ENCODE assay signal across 28 cellular contexts in genomic region chr21:14559144-14559543, GRCh38. TPM values are rescaled to one million over a fixed set of nuclear protein-coding genes. Genes with fewer than 3 reads are reported as not detected.
DNase-seq lines count a peak whose midpoint lies in the region; ATAC-seq and TF ChIP-seq lines count a peak whose summit lies in the region.
"Had no signal": no experiment of that assay in that cellular context is flagged by ENCODE, and none has a peak within 500 bp of the region (broad histone marks: within the 10 kb centered on the region; RNA-seq: fewer than 3 reads in every experiment).

No MANE protein-coding gene starts in this region.

- no peak overlapping the region for H3K4me2 ChIP-seq in osteoblast (ENCODE audit: insufficient read depth, low read length)

- H3K27ac ChIP-seq in osteoblast (ENCODE audit: low read depth, low read length) (no peak overlapping the region), left lung (no peak overlapping the region)
- H3K27ac ChIP-seq: spleen, upper lobe of right lung had no signal

- H3K4me1 ChIP-seq in osteoblast (ENCODE audit: insufficient read depth, low read length) (no peaks in the 10 kb centered on the region), left lung (peaks cover 0 to 6% of the 10 kb centered on the region in 2 donors)
- H3K4me1 ChIP-seq: Caco-2, upper lobe of right lung had no signal

- H3K4me3 ChIP-seq in osteoblast (ENCODE audit: insufficient read depth, low read length): no peak overlapping the region
- no peak overlapping the region for H3K4me3 ChIP-seq in left lung
- H3K4me3 ChIP-seq: spleen, upper lobe of right lung had no signal

- H3K9me3 ChIP-seq in osteoblast (ENCODE audit: low read depth, low read length) (no peaks in the 10 kb centered on the region), left lung (peaks cover 0 to 6% of the 10 kb centered on the region in 2 donors)
- H3K9me3 ChIP-seq: Caco-2, upper lobe of right lung had no signal

- TF ChIP-seq CTCF in osteoblast (IDR thresholded peaks at IDR 0.05; ENCODE audit: extremely low read depth, low read depth, low read length): no peak
- no peak for TF ChIP-seq CTCF in left lung (IDR thresholded peaks at IDR 0.05)

- no peaks in the 10 kb centered on the region for H3K79me2 ChIP-seq in osteoblast (ENCODE audit: insufficient read depth, low read length)

- ATAC-seq in HG02642 (IDR thresholded peaks at IDR 0.05; ENCODE audit: poor library complexity, unreplicated experiment) (peak; percentile 61), left lung (no peak)
- ATAC-seq in stimulated activated naive CD8-positive, alpha-beta T cell treated with anti-CD3 and anti-CD28 coated beads, Interleukin-15, Interleukin-2, amounts not matched to agents 100 U/mL and 50 U/mL, for 24 hours: peak; percentile 55
- ATAC-seq: activated T-cell treated with anti-CD3 and anti-CD28 coated beads, Interleukin-2, amount 50 U/mL, for 4 hours; upper lobe of right lung; WTC11 had no signal

- H3K36me3 ChIP-seq in osteoblast (ENCODE audit: insufficient read depth, low read length): no peaks in the 10 kb centered on the region
- no peaks in the 10 kb centered on the region for H3K36me3 ChIP-seq in left lung
- H3K36me3 ChIP-seq: spleen, upper lobe of right lung had no signal

- H3K27me3 ChIP-seq in osteoblast (ENCODE audit: insufficient read depth, low read length): no peaks in the 10 kb centered on the region
- H3K27me3 ChIP-seq in left lung: no peaks in the 10 kb centered on the region
- H3K27me3 ChIP-seq: spleen, upper lobe of right lung had no signal

- intact Hi-C loops in left lung (cut with DNase I): no loop called here

- DNase-seq in NOMO-1 treated with DMSO at 0.1 percent for 48 hours (lab: John Stamatoyannopoulos, UW; ENCODE audit: unreplicated experiment) (peak; percentile 18), NOMO-1 treated with dmso at 0.1 percent for 144 hours (lab: John Stamatoyannopoulos, UW; ENCODE audit: unreplicated experiment) (no peak), HuH-7 (ENCODE audit: low spot score) (peak; percentile 2), osteoblast (ENCODE audit: insufficient read length, low spot score, missing footprints) (no peak), left lung (no peak), AML-193 (lab: John Stamatoyannopoulos, UW) (no peak)
- no peak for DNase-seq in stimulated activated naive CD8-positive, alpha-beta T cell treated with anti-CD3 and anti-CD28 coated beads, Interleukin-15, Interleukin-2, amounts not matched to agents 100 U/mL and 50 U/mL, for 24 hours
- DNase-seq: activated CD8-positive, alpha-beta memory T cell treated with anti-CD3 and anti-CD28 coated beads for 24 hours; activated T-cell treated with anti-CD3 and anti-CD28 coated beads, Interleukin-2, amount 50 U/mL, for 4 hours; Caco-2; effector CD4-positive, alpha-beta T cell; EL; foreskin melanocyte; H9; Kasumi-1; kidney glomerular epithelial cell; mesendoderm; naive B cell; NCI-H1092 treated with DMSO at 0.1 percent for 48 hours; NCI-H2081 treated with DMSO at 0.1 percent for 48 hours; NCI-H446; spleen; stimulated activated CD4-positive, alpha-beta T cell treated with anti-CD3 and anti-CD28 coated beads, Interleukin-4, amount 100 ng/mL, for 4 hours; upper lobe of right lung had no signal

- H4K20me1 ChIP-seq in osteoblast (ENCODE audit: insufficient read depth, low read length): no peaks in the 10 kb centered on the region

- H2AFZ ChIP-seq in osteoblast (ENCODE audit: low read length): no peak overlapping the region

RNA-seq across cellular contexts. Expression of gene SAMSN1, which starts 13.0 kb away (rescaled TPM):
- total RNA-seq in osteoblast: under 0.01 TPM in 1 of 2 replicates, not detected in the other
- 10 to 100 TPM in 1 of 2 donors, 1 to 10 TPM in 1; 9.9 to 45.7 TPM for total RNA-seq in left lung
- total RNA-seq: A172, Caco-2, osteocyte had no signal

Comparison
In these comparisons a context has a peak if more than half of its experiments do, and no peak if none do; other contexts are left out.
1. DNase-seq: peak in NOMO-1 treated with DMSO at 0.1 percent for 48 hours (single experiment) and HuH-7 (single experiment); none in NOMO-1 treated with dmso at 0.1 percent for 144 hours (single experiment), stimulated activated naive CD8-positive, alpha-beta T cell treated with anti-CD3 and anti-CD28 coated beads, Interleukin-15, Interleukin-2, amounts not matched to agents 100 U/mL and 50 U/mL, for 24 hours (single experiment), osteoblast (single experiment), left lung (0 of 2) and AML-193 (0 of 2).
2. RNA of gene SAMSN1, which starts 13.0 kb away (total RNA-seq): 9.9 to 45.7 TPM in left lung; under 0.01 TPM in osteoblast; every median in the first group is over 10 times any median in the second.